In genomic region chr12:56778756-56779155, GRCh38 we compare ENCODE assay signal across 8 cellular contexts. TPM values are rescaled to one million over a fixed set of nuclear protein-coding genes. Genes with fewer than 3 reads are reported as not detected.
"Had no signal": no experiment of that assay in that cellular context is flagged by ENCODE, and none has a peak within 500 bp of the region (broad histone marks: within the 10 kb centered on the region; RNA-seq: fewer than 3 reads in every experiment).

No MANE protein-coding gene starts in this region.

- ATAC-seq: HCT116, K562 had no signal

- DNase-seq: GM23248, GOT3, H7, IMR-90, KG1 had no signal

RNA-seq across cellular contexts. Expression of gene HSD17B6, which starts 15.6 kb away (rescaled TPM):
- total RNA-seq: HT-29 had no signal
